In the genomic region with DNA sequence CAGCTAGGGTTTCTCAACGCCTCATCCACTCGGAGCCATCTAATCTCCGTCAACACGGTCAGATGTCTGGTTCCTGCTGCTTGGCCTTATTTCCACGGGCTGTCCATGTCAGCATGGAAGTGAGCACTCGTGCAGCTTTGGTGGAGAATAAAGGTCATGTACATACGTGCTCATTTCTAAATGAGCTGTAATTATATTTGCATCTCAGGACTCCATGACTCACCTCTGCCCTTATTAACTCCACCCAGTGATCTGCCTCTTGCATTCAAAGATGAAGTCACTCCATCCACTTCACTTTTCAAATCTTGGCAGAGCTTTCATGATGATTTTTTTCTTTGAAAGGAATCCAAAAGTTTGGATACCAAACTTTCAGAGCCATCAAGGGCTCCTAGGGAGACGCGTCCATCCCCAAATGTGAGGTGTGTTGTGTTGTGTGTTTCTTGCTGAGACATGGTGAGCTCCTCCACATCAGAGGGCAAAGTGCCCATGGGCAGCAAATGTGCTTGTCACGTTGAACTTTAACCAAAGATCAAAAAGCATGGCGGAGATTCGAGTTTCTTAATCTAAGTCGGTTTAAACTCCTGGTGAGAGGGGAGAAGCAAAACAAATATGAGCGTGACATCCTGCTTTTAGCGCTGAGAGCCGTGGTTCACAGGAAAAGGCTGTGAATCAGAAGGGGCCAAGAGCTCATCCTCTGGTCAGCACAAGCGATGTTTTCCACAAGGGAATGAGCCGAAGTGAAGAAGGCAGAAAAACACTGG, we compare ENCODE assay signal across 9 cellular contexts.
DNase-seq lines count a peak whose midpoint lies in the region; ATAC-seq and TF ChIP-seq lines count a peak whose summit lies in the region.
"Had no signal": no experiment of that assay in that cellular context is flagged by ENCODE, and none has a peak within 500 bp of the region (broad histone marks: within the 10 kb centered on the region; RNA-seq: fewer than 3 reads in every experiment).

No MANE protein-coding gene starts in this region.

- H3K4me1 ChIP-seq in esophagus (ENCODE audit: control insufficient read depth in 2 of 2, insufficient read depth in 2 of 2, low read length in 1 of 2) = peaks cover 0 to 8% of the 10 kb centered on the region in 2 donors
- H3K4me1 ChIP-seq in parathyroid adenoma = peaks cover 25% of the 10 kb centered on the region

- H3K27ac ChIP-seq in esophagus (ENCODE audit: low read depth in 2 of 2, low read length in 1 of 2) (peak overlapping the region; percentile 56 to 76), parathyroid adenoma (peak overlapping the region; percentile 96)

- 44 to 52% methylated on average over 18 of the region's 18 CpGs for WGBS in esophagus, 2 donors

- no peak for TF ChIP-seq CTCF in parathyroid adenoma (IDR thresholded peaks at IDR 0.05)

- no peak overlapping the region for H3K4me3 ChIP-seq in esophagus (ENCODE audit: low read depth in 1 of 2, low read length in 2 of 2)
- H3K4me3 ChIP-seq in parathyroid adenoma (ENCODE audit: low read depth, low read length) = no peak overlapping the region

- no peak for ATAC-seq in GM21825 (IDR thresholded peaks at IDR 0.05; ENCODE audit: unreplicated experiment)

- H3K27me3 ChIP-seq in esophagus (ENCODE audit: control insufficient read depth in 1 of 2, insufficient read depth in 2 of 2, low read length in 2 of 2) (no peaks in the 10 kb centered on the region), parathyroid adenoma (ENCODE audit: control insufficient read depth, insufficient read depth, low read length) (no peaks in the 10 kb centered on the region)

- no peak overlapping the region for H3K9ac ChIP-seq in parathyroid adenoma

- peaks cover 13% of the 10 kb centered on the region for H3K79me2 ChIP-seq in parathyroid adenoma

- H3K36me3 ChIP-seq in esophagus (ENCODE audit: control insufficient read depth in 2 of 2, insufficient read depth in 2 of 2, low read length in 1 of 2) (no peaks in the 10 kb centered on the region), parathyroid adenoma (ENCODE audit: control insufficient read depth, insufficient read depth, low read length) (no peaks in the 10 kb centered on the region)

- DNase-seq in ELR (ENCODE audit: low read depth) = peak; percentile 78
- peak; percentile 56 for DNase-seq in NCI-H2196 (lab: John Stamatoyannopoulos, UW; ENCODE audit: unreplicated experiment)
- DNase-seq in MV-4-11 (lab: John Stamatoyannopoulos, UW) = no peak
- DNase-seq in ureter (ENCODE audit: low spot score) = no peak
- DNase-seq: activated CD4-positive, alpha-beta T cell treated with anti-CD3 and anti-CD28 coated beads for 4 hours; occipital lobe had no signal

- H3K4me2 ChIP-seq in parathyroid adenoma (ENCODE audit: low read length) = no peak overlapping the region

- H3K9me3 ChIP-seq in esophagus (ENCODE audit: control insufficient read depth in 2 of 2, insufficient read depth in 1 of 2, low read depth in 1 of 2, low read length in 1 of 2) (no peaks in the 10 kb centered on the region), parathyroid adenoma (ENCODE audit: control insufficient read depth, low read length) (no peaks in the 10 kb centered on the region)

- no peak overlapping the region for H2AFZ ChIP-seq in parathyroid adenoma

Comparison
In these comparisons a context has a peak if more than half of its experiments do, and no peak if none do; other contexts are left out.
1. DNase-seq: peak in ELR (single experiment) and NCI-H2196 (single experiment); none in MV-4-11 (single experiment) and ureter (single experiment).